8 cellular contexts compared by ENCODE assay signal in the genomic region with DNA sequence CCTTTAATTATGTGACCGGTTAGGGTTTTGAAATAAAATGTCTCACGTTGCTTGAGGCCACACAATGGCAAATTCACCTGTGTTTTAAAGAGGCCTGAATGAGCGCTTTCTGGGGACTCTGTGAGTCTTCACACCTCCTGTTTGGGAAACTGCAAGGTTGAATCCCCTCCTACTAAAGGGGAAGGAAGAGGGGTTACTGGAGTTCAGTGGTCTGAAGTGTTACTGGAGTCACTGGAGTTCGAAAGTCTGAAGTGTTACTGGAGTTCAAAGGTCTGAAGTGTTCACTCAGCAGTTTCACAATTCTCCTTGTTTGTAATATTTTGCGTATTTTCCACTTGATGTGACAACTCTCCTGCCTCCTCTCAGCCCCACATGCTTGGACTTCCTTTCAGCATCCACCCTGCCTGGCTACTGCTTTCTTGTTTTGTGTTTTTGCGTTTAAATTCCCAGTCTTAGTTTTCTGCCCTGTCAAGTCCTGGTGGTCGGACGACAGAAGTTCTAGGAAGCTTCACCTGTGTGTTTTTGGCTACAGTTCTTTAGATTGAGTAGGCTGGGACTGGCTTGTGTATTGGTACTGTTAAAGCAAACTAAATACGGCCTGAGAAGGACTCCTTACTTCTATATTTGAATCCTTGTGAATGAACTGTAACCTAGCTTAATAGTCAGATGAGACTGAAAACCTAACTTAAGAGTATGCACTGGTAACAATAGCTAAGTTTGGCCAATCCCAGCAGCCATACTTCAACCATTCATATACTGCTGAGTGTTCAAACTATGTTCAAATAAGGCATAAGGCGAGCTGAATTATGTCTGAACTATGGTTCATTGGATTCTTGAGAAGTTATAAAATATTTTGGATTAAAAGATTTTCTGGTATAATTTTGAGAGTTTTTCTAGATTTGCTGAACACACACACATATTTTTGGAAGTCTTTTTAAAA. TPM values are rescaled to one million over a fixed set of nuclear protein-coding genes. Genes with fewer than 3 reads are reported as not detected.
DNase-seq lines count a peak whose midpoint lies in the region; ATAC-seq, FAIRE-seq and TF ChIP-seq lines count a peak whose summit lies in the region.

No MANE protein-coding gene starts in this region.

- no peaks in the 10 kb centered on the region for H4K20me1 ChIP-seq in keratinocyte (ENCODE audit: control insufficient read depth, extremely low read depth, insufficient read depth, low read length)

- DNase-seq in NCI-H748 (lab: John Stamatoyannopoulos, UW; ENCODE audit: unreplicated experiment) (peak; percentile 18), NCI-H748 treated with DMSO at 0.1 percent for 48 hours (lab: John Stamatoyannopoulos, UW) (no peak), keratinocyte (ENCODE audit: low read depth, low spot score) (no peak), LoVo (ENCODE audit: low spot score) (no peak)

- H3K27ac Mint-ChIP-seq in activated naive CD8-positive, alpha-beta T cell, result no peak overlapping the region
- peak overlapping the region; percentile 80 for H3K27ac Mint-ChIP-seq in stimulated activated memory B cell treated with anti-CD40 and anti-IgM and Interleukin-4, amounts not matched to agents 10 μg/mL and 1 μg/mL and 100 μg/mL, for 72 hours

- no peaks in the 10 kb centered on the region for H3K79me2 ChIP-seq in keratinocyte (ENCODE audit: control insufficient read depth, insufficient read depth, low read length)

- H3K36me3 Mint-ChIP-seq in activated naive CD8-positive, alpha-beta T cell, result no peaks in the 10 kb centered on the region
- H3K36me3 Mint-ChIP-seq in stimulated activated memory B cell treated with anti-CD40 and anti-IgM and Interleukin-4, amounts not matched to agents 10 μg/mL and 1 μg/mL and 100 μg/mL, for 72 hours, result no peaks in the 10 kb centered on the region

- H3K4me3 ChIP-seq in keratinocyte (ENCODE audit: control insufficient read depth in 2 of 3, extremely low read depth in 1 of 3, insufficient read depth in 2 of 3, low read depth in 1 of 3, low read length in 3 of 3), result peak overlapping the region in 2 of 3 experiments; percentile 75 to 88

- TF ChIP-seq CTCF in keratinocyte (optimal IDR thresholded peaks at IDR 0.05 in 1 of 3, IDR thresholded peaks at IDR 0.05 in 1 of 3, conservative IDR thresholded peaks at IDR 0.05 in 1 of 3; ENCODE audit: extremely low read depth in 1 of 3, insufficient read depth in 2 of 3, low read length in 3 of 3), result no peak

- ATAC-seq in stimulated activated memory B cell treated with anti-CD40 and anti-IgM and Interleukin-4, amounts not matched to agents 10 μg/mL and 1 μg/mL and 100 μg/mL, for 72 hours, result no peak
- ATAC-seq in GM18520 (IDR thresholded peaks at IDR 0.05; ENCODE audit: unreplicated experiment) (no peak), GM21717 (IDR thresholded peaks at IDR 0.05; ENCODE audit: unreplicated experiment) (no peak)

- H2AFZ ChIP-seq in keratinocyte (ENCODE audit: control insufficient read depth, low read length), result peak overlapping the region; percentile 99

- H3K9me1 ChIP-seq in keratinocyte (ENCODE audit: control insufficient read depth, extremely low read depth, insufficient read depth, low read length), result no peaks in the 10 kb centered on the region

- H3K27ac ChIP-seq in keratinocyte (ENCODE audit: control insufficient read depth, insufficient read depth, low read length), result peak overlapping the region; percentile 89

- peak overlapping the region; percentile 81 for H3K4me2 ChIP-seq in keratinocyte (ENCODE audit: control insufficient read depth, extremely low read depth, insufficient read depth, low read depth, low read length)

- peaks cover 36% of the 10 kb centered on the region for H3K27me3 Mint-ChIP-seq in activated naive CD8-positive, alpha-beta T cell
- peaks cover 35% of the 10 kb centered on the region for H3K27me3 Mint-ChIP-seq in stimulated activated memory B cell treated with anti-CD40 and anti-IgM and Interleukin-4, amounts not matched to agents 10 μg/mL and 1 μg/mL and 100 μg/mL, for 72 hours

- H3K9me3 ChIP-seq in keratinocyte (ENCODE audit: control insufficient read depth, low read depth, low read length), result no peaks in the 10 kb centered on the region

- FAIRE-seq in keratinocyte (lab: Jason Lieb, UNC), result peak; percentile 41

- H3K4me1 Mint-ChIP-seq in activated naive CD8-positive, alpha-beta T cell (ENCODE audit: low read depth), result peaks cover 19% of the 10 kb centered on the region
- H3K4me1 Mint-ChIP-seq in stimulated activated memory B cell treated with anti-CD40 and anti-IgM and Interleukin-4, amounts not matched to agents 10 μg/mL and 1 μg/mL and 100 μg/mL, for 72 hours, result peaks cover 19% of the 10 kb centered on the region

- peak overlapping the region; percentile 94 for H3K4me3 Mint-ChIP-seq in activated naive CD8-positive, alpha-beta T cell
- peak overlapping the region; percentile 89 for H3K4me3 Mint-ChIP-seq in stimulated activated memory B cell treated with anti-CD40 and anti-IgM and Interleukin-4, amounts not matched to agents 10 μg/mL and 1 μg/mL and 100 μg/mL, for 72 hours

- H3K36me3 ChIP-seq in keratinocyte (ENCODE audit: control insufficient read depth in 2 of 2, extremely low read depth in 1 of 2, insufficient read depth in 2 of 2, low read length in 2 of 2), result no peaks in the 10 kb centered on the region

- no peaks in the 10 kb centered on the region for H3K9me3 Mint-ChIP-seq in activated naive CD8-positive, alpha-beta T cell (ENCODE audit: low read depth)
- H3K9me3 Mint-ChIP-seq in stimulated activated memory B cell treated with anti-CD40 and anti-IgM and Interleukin-4, amounts not matched to agents 10 μg/mL and 1 μg/mL and 100 μg/mL, for 72 hours, result no peaks in the 10 kb centered on the region

- dilution Hi-C loops in keratinocyte (cut with MboI; ENCODE audit: extremely low pct_ligation_motif_present, low sequenced_read_pairs), result no loop called here

- no peaks in the 10 kb centered on the region for H3K27me3 ChIP-seq in keratinocyte (ENCODE audit: control insufficient read depth, extremely low read depth, insufficient read depth, low read length)

- H3K9ac ChIP-seq in keratinocyte (ENCODE audit: control insufficient read depth, extremely low read depth, insufficient read depth, low read length), result peak overlapping the region; percentile 89

- H3K4me1 ChIP-seq in keratinocyte (ENCODE audit: control insufficient read depth, extremely low read depth, insufficient read depth, low read length), result peaks cover 28% of the 10 kb centered on the region

RNA-seq across cellular contexts. Expression of a gene that starts 2.0 kb away (rescaled TPM):
- polyA plus RNA-seq in keratinocyte, result 6.2 to 13.4 TPM (median 10.8 TPM) in 3 replicates
- 37.9 TPM for polyA plus RNA-seq in keratinocyte (2011; ENCODE audit: low read depth)
- 4.9 and 7.8 TPM in 2 replicates for polyA plus RNA-seq in keratinocyte (2011; cell fraction: cytosol; rRNA removed)
- 15.6 and 20.9 TPM in 2 replicates for polyA plus RNA-seq in keratinocyte (2011; cell fraction: nucleus; rRNA removed)
- 4.3 and 30.9 TPM in 2 replicates for polyA plus RNA-seq in keratinocyte (2012; ENCODE audit: low replicate concordance)
- polyA minus RNA-seq in keratinocyte, result 1.5 to 5.4 TPM (median 5.2 TPM) in 3 replicates
- polyA minus RNA-seq in keratinocyte (2011; cell fraction: cytosol; rRNA and poly(A)+ RNA removed), result 9.0 TPM
- polyA minus RNA-seq in keratinocyte (2011; cell fraction: nucleus; rRNA and poly(A)+ RNA removed), result 11.6 and 13.1 TPM in 2 replicates

RNA-seq across cellular contexts. Expression of a gene that starts 11.5 kb away (rescaled TPM):
- polyA plus RNA-seq in keratinocyte, result not detected in 3 replicates
- polyA plus RNA-seq in keratinocyte (2011; ENCODE audit: low read depth), result not detected
- polyA plus RNA-seq in keratinocyte (2011; cell fraction: cytosol; rRNA removed), result not detected in 2 replicates
- polyA plus RNA-seq in keratinocyte (2011; cell fraction: nucleus; rRNA removed), result not detected in 2 replicates
- polyA plus RNA-seq in keratinocyte (2012; ENCODE audit: low replicate concordance), result not detected in 2 replicates
- polyA minus RNA-seq in keratinocyte, result not detected in 3 replicates
- polyA minus RNA-seq in keratinocyte (2011; cell fraction: cytosol; rRNA and poly(A)+ RNA removed), result not detected
- polyA minus RNA-seq in keratinocyte (2011; cell fraction: nucleus; rRNA and poly(A)+ RNA removed), result not detected in 2 replicates
